8 cellular contexts compared by ENCODE assay signal in genomic region chr1:228416217-228416971, GRCh38. TPM values are rescaled to one million over a fixed set of nuclear protein-coding genes. Genes with fewer than 3 reads are reported as not detected.
DNase-seq lines count a peak whose midpoint lies in the region; ATAC-seq lines count a peak whose summit lies in the region.

TRIM17 (minus strand) TSS chr1:228416861; CDS start chr1:228415072, 1,789 bp downstream.

- H3K4me3 ChIP-seq in urinary bladder (ENCODE audit: low read depth, low read length) = peak within 1 kb of the TSS; percentile 33

- H3K36me3 ChIP-seq in urinary bladder (ENCODE audit: insufficient read depth) = no peaks in the 10 kb centered on the region

- H3K36me3 Mint-ChIP-seq in activated CD4-positive, alpha-beta memory T cell treated with anti-CD3 and anti-CD28 coated beads for 36 hours = no peaks in the 10 kb centered on the region
- H3K36me3 Mint-ChIP-seq in naive thymus-derived CD8-positive, alpha-beta T cell = no peaks in the 10 kb centered on the region

- 1% methylated on average over 59 of the region's 59 CpGs for WGBS in urinary bladder

- peaks cover 12% of the 10 kb centered on the region for H3K4me1 Mint-ChIP-seq in activated CD4-positive, alpha-beta memory T cell treated with anti-CD3 and anti-CD28 coated beads for 36 hours (ENCODE audit: low read depth)
- H3K4me1 Mint-ChIP-seq in naive thymus-derived CD8-positive, alpha-beta T cell = peaks cover 19 to 35% (median 27%) of the 10 kb centered on the region in 4 donors

- CTCF ChIA-PET in activated CD4-positive, alpha-beta memory T cell treated with anti-CD3 and anti-CD28 coated beads for 36 hours (lab: Charles Lee) = interaction anchor here (1.8 kb wide), 1 partner anchor 84 kb away, joined by 7 read pairs; no protein-coding TSS in a partner anchor

- H3K4me1 ChIP-seq in urinary bladder (ENCODE audit: insufficient read depth) = no peaks in the 10 kb centered on the region

- H3K27ac ChIP-seq in urinary bladder (ENCODE audit: low read depth) = no peak within 1 kb of the TSS

- intact Hi-C loops in activated CD4-positive, alpha-beta memory T cell treated with anti-CD3 and anti-CD28 coated beads for 36 hours (cut with micrococcal nuclease) = loop anchor here (2.0 kb wide), 1 partner anchor 42 kb away; a partner anchor contains a TSS

- POLR2A ChIA-PET in activated CD4-positive, alpha-beta memory T cell treated with anti-CD3 and anti-CD28 coated beads for 36 hours (lab: Charles Lee) = interaction anchor here (0.7 to 1.5 kb wide), 2 partner anchors 10 to 32 kb away, joined by 3 read pairs; partner anchors contain the start of gene TRIM11
- POLR2A ChIA-PET in naive thymus-derived CD8-positive, alpha-beta T cell (lab: Charles Lee) = interaction anchor here (1.3 to 1.4 kb wide), 2 partner anchors 10 to 70 kb away, joined by 4 to 12 read pairs; partner anchors contain the start of genes RNF187 and TRIM11

- DNase-seq in activated gamma-delta T cell treated with Interleukin-2 at 50 U/mL for 16 hours = peak; percentile 44
- DNase-seq in activated gamma-delta T cell (lab: John Stamatoyannopoulos, UW) = no peak
- DNase-seq in activated CD4-positive, alpha-beta memory T cell treated with anti-CD3 and anti-CD28 coated beads for 36 hours = peak; percentile 65
- peak; percentile 31 for DNase-seq in epidermal melanocyte (ENCODE audit: insufficient read length, low spot score)
- DNase-seq in naive thymus-derived CD8-positive, alpha-beta T cell = peak in 7 of 10 donors; percentile 19 to 47 (median 38)
- DNase-seq in COR-L47 (lab: John Stamatoyannopoulos, UW) = no peak

- no peaks in the 10 kb centered on the region for H3K9me3 Mint-ChIP-seq in activated CD4-positive, alpha-beta memory T cell treated with anti-CD3 and anti-CD28 coated beads for 36 hours
- no peaks in the 10 kb centered on the region for H3K9me3 Mint-ChIP-seq in naive thymus-derived CD8-positive, alpha-beta T cell

- no peak within 1 kb of the TSS for H3K27ac Mint-ChIP-seq in activated CD4-positive, alpha-beta memory T cell treated with anti-CD3 and anti-CD28 coated beads for 36 hours
- H3K27ac Mint-ChIP-seq in naive thymus-derived CD8-positive, alpha-beta T cell = peak within 1 kb of the TSS in 9 of 10 donors; percentile 1 to 72 (median 43)

- ATAC-seq in naive thymus-derived CD8-positive, alpha-beta T cell = peak; percentile 73 to 83
- ATAC-seq in GM21723 (IDR thresholded peaks at IDR 0.05; ENCODE audit: unreplicated experiment) = no peak

- H3K27me3 Mint-ChIP-seq in activated CD4-positive, alpha-beta memory T cell treated with anti-CD3 and anti-CD28 coated beads for 36 hours = peaks cover 9% of the 10 kb centered on the region
- H3K27me3 Mint-ChIP-seq in naive thymus-derived CD8-positive, alpha-beta T cell = peaks cover under 1 to 14% (median 5%) of the 10 kb centered on the region in 5 donors

- peak within 1 kb of the TSS; percentile 74 for H3K4me3 Mint-ChIP-seq in activated CD4-positive, alpha-beta memory T cell treated with anti-CD3 and anti-CD28 coated beads for 36 hours
- H3K4me3 Mint-ChIP-seq in naive thymus-derived CD8-positive, alpha-beta T cell = peak within 1 kb of the TSS; percentile 76 to 96 (median 86)

RNA-seq across cellular contexts. Expression of gene TRIM17, which starts in this region (rescaled TPM):
- total RNA-seq in activated CD4-positive, alpha-beta memory T cell treated with anti-CD3 and anti-CD28 coated beads for 36 hours = 1 to 10 TPM; 1.5 to 1.6 TPM
- total RNA-seq in naive thymus-derived CD8-positive, alpha-beta T cell = 1 to 10 TPM; 1.7 to 3.1 TPM
- under 1 TPM; 0.39 to 0.62 (median 0.58) TPM for polyA plus RNA-seq in naive thymus-derived CD8-positive, alpha-beta T cell
- total RNA-seq in urinary bladder = 1.9 TPM
- polyA plus RNA-seq in urinary bladder = 0.57 TPM

Comparison
In these comparisons a context has a peak if more than half of its experiments do, and no peak if none do; other contexts are left out.
1. DNase-seq: peak in activated gamma-delta T cell treated with Interleukin-2 at 50 U/mL for 16 hours (single experiment), activated CD4-positive, alpha-beta memory T cell treated with anti-CD3 and anti-CD28 coated beads for 36 hours (single experiment), epidermal melanocyte (single experiment) and naive thymus-derived CD8-positive, alpha-beta T cell (7 of 10); none in activated gamma-delta T cell (single experiment) and COR-L47 (single experiment).